2 cellular contexts compared by ENCODE assay signal in the genomic region with DNA sequence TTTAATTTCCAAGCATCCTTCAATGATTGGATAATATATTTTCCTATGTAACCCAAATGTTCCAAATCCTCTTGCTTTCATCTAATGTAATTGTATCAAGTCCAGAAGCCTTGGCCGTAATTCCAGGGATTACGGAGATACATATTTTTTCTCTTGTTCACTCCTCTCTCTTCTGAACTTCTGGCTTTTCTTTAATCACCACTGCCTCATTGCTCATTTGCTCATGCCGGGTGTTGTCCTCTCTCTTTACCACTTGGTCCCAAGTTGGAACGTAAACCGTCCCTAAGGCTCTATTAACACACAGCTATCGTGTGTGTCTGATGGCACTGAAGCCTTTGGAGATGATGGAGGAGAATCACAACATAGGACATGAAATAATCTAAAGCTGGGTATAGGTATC.
TF ChIP-seq lines count a peak whose summit lies in the region.

No MANE protein-coding gene starts in this region.

TF ChIP-seq in liver, 16 proteins besides CTCF, POLR2A, EP300 and RAD21 (continued from another document):
- TF ChIP-seq ZBTB33 (IDR thresholded peaks at IDR 0.05) = no peak
- no peak for TF ChIP-seq HNF4G (IDR thresholded peaks at IDR 0.05)
- no peak for TF ChIP-seq JUND (IDR thresholded peaks at IDR 0.05)
- TF ChIP-seq GABPA (IDR thresholded peaks at IDR 0.05 in 1 of 2, conservative IDR thresholded peaks at IDR 0.05 in 1 of 2) = no peak
TF ChIP-seq in liver: peak in this region for 0.

TF ChIP-seq in HepG2, 621 proteins besides CTCF, POLR2A, EP300 and RAD21 (continued from another document):
- TF ChIP-seq, protein P1, sequence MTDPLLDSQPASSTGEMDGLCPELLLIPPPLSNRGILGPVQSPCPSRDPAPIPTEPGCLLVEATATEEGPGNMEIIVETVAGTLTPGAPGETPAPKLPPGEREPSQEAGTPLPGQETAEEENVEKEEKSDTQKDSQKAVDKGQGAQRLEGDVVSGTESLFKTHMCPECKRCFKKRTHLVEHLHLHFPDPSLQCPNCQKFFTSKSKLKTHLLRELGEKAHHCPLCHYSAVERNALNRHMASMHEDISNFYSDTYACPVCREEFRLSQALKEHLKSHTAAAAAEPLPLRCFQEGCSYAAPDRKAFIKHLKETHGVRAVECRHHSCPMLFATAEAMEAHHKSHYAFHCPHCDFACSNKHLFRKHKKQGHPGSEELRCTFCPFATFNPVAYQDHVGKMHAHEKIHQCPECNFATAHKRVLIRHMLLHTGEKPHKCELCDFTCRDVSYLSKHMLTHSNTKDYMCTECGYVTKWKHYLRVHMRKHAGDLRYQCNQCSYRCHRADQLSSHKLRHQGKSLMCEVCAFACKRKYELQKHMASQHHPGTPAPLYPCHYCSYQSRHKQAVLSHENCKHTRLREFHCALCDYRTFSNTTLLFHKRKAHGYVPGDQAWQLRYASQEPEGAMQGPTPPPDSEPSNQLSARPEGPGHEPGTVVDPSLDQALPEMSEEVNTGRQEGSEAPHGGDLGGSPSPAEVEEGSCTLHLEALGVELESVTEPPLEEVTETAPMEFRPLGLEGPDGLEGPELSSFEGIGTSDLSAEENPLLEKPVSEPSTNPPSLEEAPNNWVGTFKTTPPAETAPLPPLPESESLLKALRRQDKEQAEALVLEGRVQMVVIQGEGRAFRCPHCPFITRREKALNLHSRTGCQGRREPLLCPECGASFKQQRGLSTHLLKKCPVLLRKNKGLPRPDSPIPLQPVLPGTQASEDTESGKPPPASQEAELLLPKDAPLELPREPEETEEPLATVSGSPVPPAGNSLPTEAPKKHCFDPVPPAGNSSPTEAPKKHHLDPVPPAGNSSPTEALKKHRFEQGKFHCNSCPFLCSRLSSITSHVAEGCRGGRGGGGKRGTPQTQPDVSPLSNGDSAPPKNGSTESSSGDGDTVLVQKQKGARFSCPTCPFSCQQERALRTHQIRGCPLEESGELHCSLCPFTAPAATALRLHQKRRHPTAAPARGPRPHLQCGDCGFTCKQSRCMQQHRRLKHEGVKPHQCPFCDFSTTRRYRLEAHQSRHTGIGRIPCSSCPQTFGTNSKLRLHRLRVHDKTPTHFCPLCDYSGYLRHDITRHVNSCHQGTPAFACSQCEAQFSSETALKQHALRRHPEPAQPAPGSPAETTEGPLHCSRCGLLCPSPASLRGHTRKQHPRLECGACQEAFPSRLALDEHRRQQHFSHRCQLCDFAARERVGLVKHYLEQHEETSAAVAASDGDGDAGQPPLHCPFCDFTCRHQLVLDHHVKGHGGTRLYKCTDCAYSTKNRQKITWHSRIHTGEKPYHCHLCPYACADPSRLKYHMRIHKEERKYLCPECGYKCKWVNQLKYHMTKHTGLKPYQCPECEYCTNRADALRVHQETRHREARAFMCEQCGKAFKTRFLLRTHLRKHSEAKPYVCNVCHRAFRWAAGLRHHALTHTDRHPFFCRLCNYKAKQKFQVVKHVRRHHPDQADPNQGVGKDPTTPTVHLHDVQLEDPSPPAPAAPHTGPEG (CRISPR knock-in tag; IDR thresholded peaks at IDR 0.05) = no peak
